Comparison of ENCODE assay signal across 10 cellular contexts in genomic region chr5:146748533-146748932, GRCh38.
"Had no signal": no experiment of that assay in that cellular context is flagged by ENCODE, and none has a peak within 500 bp of the region (broad histone marks: within the 10 kb centered on the region; RNA-seq: fewer than 3 reads in every experiment).

No MANE protein-coding gene starts in this region.

- FAIRE-seq: H54 had no signal

- H3K4me3 Mint-ChIP-seq: GM23338, H9, HFFc6 had no signal

- H3K4me3 ChIP-seq: GM23248, GM23338, HAP-1 had no signal

- ATAC-seq: GM23338, HCT116 had no signal

- H3K9ac ChIP-seq: GM23248 had no signal

- H3K36me3 ChIP-seq: HAP-1 had no signal

- H3K27ac Mint-ChIP-seq: GM23338, H9, HFFc6 had no signal

- H3K9me3 ChIP-seq: HAP-1 had no signal

- H3K27ac ChIP-seq: GM23248 had no signal

- H2AFZ ChIP-seq: GM23248, GM23338 had no signal

- H3K4me2 ChIP-seq: GM23338 had no signal

- DNase-seq: GM23248, GOT3, H7, H9, HCEC 1CT, HFFc6 had no signal
